Comparison of ENCODE assay signal across 17 cellular contexts in the genomic region with DNA sequence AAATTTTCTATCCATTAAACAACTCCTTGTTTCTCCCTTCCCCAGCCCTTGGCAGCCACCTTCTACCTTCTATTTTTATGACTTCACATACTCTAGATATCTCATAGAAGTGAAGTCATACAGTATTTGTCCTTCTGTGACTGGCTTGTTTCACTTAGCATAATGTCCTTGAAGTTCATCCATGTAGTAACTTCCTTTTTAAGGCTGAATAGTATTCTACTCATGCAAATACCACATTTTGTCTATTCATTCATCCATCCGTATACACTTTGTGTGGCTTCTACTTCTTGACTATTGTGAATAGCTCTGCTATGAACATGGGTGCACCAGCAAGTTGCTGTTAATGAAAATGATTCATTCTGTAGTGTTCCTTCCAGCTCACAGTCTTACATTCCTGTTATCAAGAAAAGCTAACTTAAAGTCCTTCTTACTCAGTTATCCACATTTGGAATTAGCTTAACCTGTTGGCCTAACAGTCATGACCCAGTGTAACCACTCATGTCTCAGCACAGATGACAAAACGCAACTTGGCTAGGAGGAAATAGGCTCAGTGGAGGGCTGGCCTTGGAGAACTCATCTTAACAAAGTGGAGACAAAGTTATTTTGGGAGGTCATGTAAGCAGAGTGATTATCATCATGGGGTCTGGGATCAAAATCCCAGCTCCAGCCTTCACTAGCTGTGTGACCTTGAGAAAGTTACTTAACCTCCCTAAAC.
DNase-seq lines count a peak whose midpoint lies in the region; ATAC-seq, FAIRE-seq and TF ChIP-seq lines count a peak whose summit lies in the region.
"Had no signal": no experiment of that assay in that cellular context is flagged by ENCODE, and none has a peak within 500 bp of the region (broad histone marks: within the 10 kb centered on the region; RNA-seq: fewer than 3 reads in every experiment).

No MANE protein-coding gene starts in this region.

- no peaks in the 10 kb centered on the region for H3K27me3 ChIP-seq in Peyer's patch
- no peaks in the 10 kb centered on the region for H3K27me3 ChIP-seq in naive thymus-derived CD4-positive, alpha-beta T cell (ENCODE audit: control insufficient read depth in 2 of 2, insufficient read depth in 2 of 2, low read length in 2 of 2)
- H3K27me3 ChIP-seq: sigmoid colon had no signal

- H3K36me3 ChIP-seq in Peyer's patch = no peaks in the 10 kb centered on the region
- H3K36me3 ChIP-seq in naive thymus-derived CD4-positive, alpha-beta T cell (ENCODE audit: control insufficient read depth in 2 of 3, insufficient read depth in 3 of 3, low read length in 3 of 3) = no peaks in the 10 kb centered on the region
- H3K36me3 ChIP-seq: sigmoid colon had no signal

- H3K4me3 ChIP-seq in Peyer's patch = no peak overlapping the region
- no peak overlapping the region for H3K4me3 ChIP-seq in naive thymus-derived CD4-positive, alpha-beta T cell (ENCODE audit: low read length)
- H3K4me3 ChIP-seq: sigmoid colon had no signal

- in situ Hi-C loops in G401 (cut with HindIII; ENCODE audit: low sequenced_read_pairs) = no loop called here

- peaks cover 49 to 88% (median 85%) of the 10 kb centered on the region in 7 donors for H3K4me1 Mint-ChIP-seq in naive thymus-derived CD4-positive, alpha-beta T cell

- POLR2A ChIA-PET in naive thymus-derived CD4-positive, alpha-beta T cell (lab: Charles Lee) = interaction anchor here (0.6 to 6.4 kb wide), 18 partner anchors 8 to 707 kb away, joined by 3 to 61 read pairs (median 5); a partner anchor contains a TSS

- peaks cover 0 to 27% (median 8%) of the 10 kb centered on the region in 4 donors for H3K4me1 ChIP-seq in Peyer's patch
- H3K4me1 ChIP-seq in naive thymus-derived CD4-positive, alpha-beta T cell (ENCODE audit: control insufficient read depth in 2 of 2, insufficient read depth in 2 of 2, low read length in 2 of 2) = peaks cover 17 to 77% of the 10 kb centered on the region in 2 donors
- H3K4me1 ChIP-seq: sigmoid colon had no signal

- peak; percentile 16 for ATAC-seq in GM21529 (IDR thresholded peaks at IDR 0.05; ENCODE audit: unreplicated experiment)
- ATAC-seq in naive thymus-derived CD4-positive, alpha-beta T cell = peak; percentile 33

- no peaks in the 10 kb centered on the region for H3K27me3 Mint-ChIP-seq in naive thymus-derived CD4-positive, alpha-beta T cell

- peaks cover 0 to 7% (median 0%) of the 10 kb centered on the region in 11 donors for H3K9me3 Mint-ChIP-seq in naive thymus-derived CD4-positive, alpha-beta T cell
- H3K9me3 Mint-ChIP-seq: endodermal cell had no signal

- H3K9me3 ChIP-seq in Peyer's patch = no peaks in the 10 kb centered on the region
- no peaks in the 10 kb centered on the region for H3K9me3 ChIP-seq in naive thymus-derived CD4-positive, alpha-beta T cell (ENCODE audit: control insufficient read depth in 2 of 3, low read length in 3 of 3)
- H3K9me3 ChIP-seq: sigmoid colon had no signal

- H3K27ac ChIP-seq in Peyer's patch = peak overlapping the region; percentile 8 to 77 (median 63)
- peak overlapping the region; percentile 30 for H3K27ac ChIP-seq in naive thymus-derived CD4-positive, alpha-beta T cell (ENCODE audit: low read depth, low read length)
- H3K27ac ChIP-seq: HL-60, sigmoid colon had no signal

- no peak for TF ChIP-seq CTCF in Peyer's patch (IDR thresholded peaks at IDR 0.05)
- no peak for TF ChIP-seq CTCF in D721Med (IDR thresholded peaks at IDR 0.05; ENCODE audit: insufficient read depth, missing control alignments)

- FAIRE-seq in GM12892 (lab: Jason Lieb, UNC) (peak; percentile 54), D721Med (lab: Jason Lieb, UNC) (no peak)
- FAIRE-seq: H54, urothelium cell line had no signal

- TF ChIP-seq POLR2A in GM12892 (IDR thresholded peaks at IDR 0.05; ENCODE audit: low read depth, low read length) (no peak), Peyer's patch (IDR thresholded peaks at IDR 0.05) (no peak)

- peak overlapping the region; percentile 5 to 98 (median 77) for H3K27ac Mint-ChIP-seq in naive thymus-derived CD4-positive, alpha-beta T cell
- H3K27ac Mint-ChIP-seq: endodermal cell had no signal

- CTCF ChIA-PET in naive thymus-derived CD4-positive, alpha-beta T cell (lab: Charles Lee) = interaction anchor here (0.6 to 1.6 kb wide), 6 partner anchors 13 to 420 kb away, joined by 3 to 4 read pairs (median 3); no protein-coding TSS in a partner anchor

- peak overlapping the region in 7 of 10 donors; percentile 4 to 66 (median 46) for H3K4me3 Mint-ChIP-seq in naive thymus-derived CD4-positive, alpha-beta T cell
- H3K4me3 Mint-ChIP-seq: endodermal cell had no signal

- DNase-seq in GM12892 (ENCODE audit: insufficient read length) (no peak), Peyer's patch (no peak), NCI-H2227 (lab: John Stamatoyannopoulos, UW; ENCODE audit: unreplicated experiment) (no peak), D721Med (ENCODE audit: insufficient read length, low spot score) (no peak), G401 (ENCODE audit: low spot score) (no peak)
- no peak for DNase-seq in naive thymus-derived CD4-positive, alpha-beta T cell
- DNase-seq: aorta, DMS79 treated with DMSO at 0.1 percent for 48 hours, endodermal cell, hippocampal formation, NCI-H1105, NCI-H748 treated with DMSO at 0.1 percent for 48 hours, sigmoid colon had no signal

- peaks cover 0 to 32% (median 5%) of the 10 kb centered on the region in 5 donors for H3K36me3 Mint-ChIP-seq in naive thymus-derived CD4-positive, alpha-beta T cell

- intact Hi-C loops in naive thymus-derived CD4-positive, alpha-beta T cell (cut with micrococcal nuclease) = loop anchor here in 1 of 2 donors (2.0 to 5.0 kb wide), 4 partner anchors 13 to 487 kb away; a partner anchor contains a TSS
